Comparison of ENCODE assay signal across 4 cellular contexts in the genomic region with DNA sequence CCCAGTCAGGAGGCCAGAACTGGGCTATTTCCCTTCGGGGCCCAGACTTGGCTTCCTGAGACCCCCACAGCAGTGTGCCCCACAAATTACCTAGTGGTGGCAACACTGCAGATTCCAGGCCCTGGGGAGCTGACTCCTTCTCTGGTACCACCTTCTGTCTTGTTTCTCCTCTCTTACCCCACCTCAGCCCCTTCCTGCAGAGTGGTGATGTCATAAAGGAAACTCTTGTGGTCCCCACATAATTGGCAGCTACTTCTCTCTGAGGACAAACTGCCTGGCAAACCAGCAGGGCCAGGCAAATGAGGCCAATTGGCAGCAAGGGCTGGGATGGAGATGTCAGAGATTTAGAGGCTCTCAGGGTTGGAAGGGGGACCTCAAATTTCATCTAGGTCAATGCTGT. TPM values are rescaled to one million over a fixed set of nuclear protein-coding genes. Genes with fewer than 3 reads are reported as not detected.
"Had no signal": no experiment of that assay in that cellular context is flagged by ENCODE, and none has a peak within 500 bp of the region (broad histone marks: within the 10 kb centered on the region; RNA-seq: fewer than 3 reads in every experiment).

No MANE protein-coding gene starts in this region.

RNA-seq across cellular contexts. Expression of a gene that starts 44.6 kb away (rescaled TPM):
- total RNA-seq: lung microvascular endothelial cell, myocyte, progenitor cell of endocrine pancreas, stomach had no signal
